ENCODE assay signal across 1 cellular context in the genomic region with DNA sequence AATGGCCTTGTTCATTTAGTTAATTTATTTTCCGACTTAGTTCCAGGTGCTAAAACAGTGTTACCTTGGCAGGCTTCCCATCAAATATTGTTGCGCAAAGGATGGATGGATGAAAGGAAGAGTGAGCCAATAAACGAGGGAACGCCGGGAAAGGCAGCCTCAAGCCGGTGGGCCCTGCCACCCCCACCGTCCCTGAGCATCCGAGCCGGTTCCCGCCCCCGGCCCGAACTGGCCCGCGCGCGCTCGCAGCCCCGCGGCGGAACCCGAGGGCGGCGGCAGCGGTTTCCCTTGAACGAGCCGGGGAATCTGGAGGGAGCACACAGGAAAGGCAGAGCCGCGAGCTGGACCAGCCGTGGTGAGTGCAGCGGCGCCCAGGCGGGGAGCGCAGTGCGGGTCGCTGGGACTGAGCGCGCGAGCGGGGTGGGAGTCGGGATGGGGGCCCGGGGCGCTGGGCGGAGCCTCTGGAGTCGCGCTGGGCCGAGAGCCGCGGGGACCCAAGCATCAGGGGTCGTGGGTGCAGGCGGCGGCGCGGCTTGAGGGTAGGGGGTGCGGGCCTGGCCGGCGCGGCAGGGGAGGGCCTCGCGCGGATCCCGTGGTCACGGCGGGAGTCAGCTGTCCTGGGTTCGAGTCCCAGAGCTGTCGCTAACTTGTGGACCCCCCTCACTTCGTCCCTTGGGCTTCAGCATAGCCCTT.
A peak's percentile ranks its signal among the peaks of the same experiment; 100 is the strongest.
TF ChIP-seq lines count a peak whose summit lies in the region.

A gene with protein sequence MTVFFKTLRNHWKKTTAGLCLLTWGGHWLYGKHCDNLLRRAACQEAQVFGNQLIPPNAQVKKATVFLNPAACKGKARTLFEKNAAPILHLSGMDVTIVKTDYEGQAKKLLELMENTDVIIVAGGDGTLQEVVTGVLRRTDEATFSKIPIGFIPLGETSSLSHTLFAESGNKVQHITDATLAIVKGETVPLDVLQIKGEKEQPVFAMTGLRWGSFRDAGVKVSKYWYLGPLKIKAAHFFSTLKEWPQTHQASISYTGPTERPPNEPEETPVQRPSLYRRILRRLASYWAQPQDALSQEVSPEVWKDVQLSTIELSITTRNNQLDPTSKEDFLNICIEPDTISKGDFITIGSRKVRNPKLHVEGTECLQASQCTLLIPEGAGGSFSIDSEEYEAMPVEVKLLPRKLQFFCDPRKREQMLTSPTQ (plus strand): TSS at position 331 of the 693 bp plus-strand sequence. CDS start 4,057 bp downstream, outside the sequence.

TF ChIP-seq in SK-N-SH treated with all-trans-retinoic acid at 6 μM for 48 hours, 23 proteins besides CTCF, POLR2A, EP300 and RAD21 (continued from another document):
- TF ChIP-seq TSHZ2 (CRISPR knock-in tag; IDR thresholded peaks at IDR 0.05) (peak; percentile 89), ISL1 (CRISPR knock-in tag; IDR thresholded peaks at IDR 0.05) (no peak), GLIS3 (CRISPR knock-in tag; IDR thresholded peaks at IDR 0.05) (peak; percentile 21; the same call in 1 of the 2 replicates)
TF ChIP-seq in SK-N-SH treated with all-trans-retinoic acid at 6 μM for 48 hours: peak in this region for 7.
